Comparison of ENCODE assay signal across 9 cellular contexts in genomic region chr15:63374686-63375520, GRCh38. TPM values are rescaled to one million over a fixed set of nuclear protein-coding genes. Genes with fewer than 3 reads are reported as not detected.
DNase-seq lines count a peak whose midpoint lies in the region; ATAC-seq, FAIRE-seq and TF ChIP-seq lines count a peak whose summit lies in the region.
"Had no signal": no experiment of that assay in that cellular context is flagged by ENCODE, and none has a peak within 500 bp of the region (broad histone marks: within the 10 kb centered on the region; RNA-seq: fewer than 3 reads in every experiment).

No MANE protein-coding gene starts in this region.

- peaks cover 27% of the 10 kb centered on the region for H3K79me2 ChIP-seq in astrocyte (ENCODE audit: insufficient read depth, low read length)

- no peak overlapping the region for H3K4me3 ChIP-seq in AG10803 (ENCODE audit: low read length)
- peak overlapping the region; percentile 20 for H3K4me3 ChIP-seq in astrocyte (ENCODE audit: insufficient read depth, low read depth, low read length)
- no peak overlapping the region for H3K4me3 ChIP-seq in tibial artery

- peak overlapping the region; percentile 39 for H3K9ac ChIP-seq in astrocyte (ENCODE audit: low read length)

- peaks cover 13% of the 10 kb centered on the region for H3K27me3 Mint-ChIP-seq in astrocyte (ENCODE audit: low read depth, unreplicated experiment)
- H3K27me3 Mint-ChIP-seq in CD4-positive, alpha-beta T cell: peaks cover 19% of the 10 kb centered on the region

- H3K36me3 ChIP-seq in astrocyte (ENCODE audit: insufficient read depth, low read length) (no peaks in the 10 kb centered on the region), tibial artery (no peaks in the 10 kb centered on the region)

- peak overlapping the region; percentile 63 for H3K27ac ChIP-seq in astrocyte (ENCODE audit: low read depth, low read length)
- peak overlapping the region; percentile 31 to 43 for H3K27ac ChIP-seq in tibial artery
- no peak overlapping the region for H3K27ac ChIP-seq in CD4-positive, alpha-beta T cell (ENCODE audit: low read depth, low read length)

- H3K4me3 Mint-ChIP-seq in astrocyte (ENCODE audit: unreplicated experiment): no peak overlapping the region
- H3K4me3 Mint-ChIP-seq in CD4-positive, alpha-beta T cell: no peak overlapping the region
- H3K4me3 Mint-ChIP-seq: activated naive CD8-positive, alpha-beta T cell had no signal

- H3K4me2 ChIP-seq in astrocyte (ENCODE audit: low read length): peak overlapping the region; percentile 73

- POLR2A ChIA-PET in CD4-positive, alpha-beta T cell (lab: Charles Lee): interaction anchor here (0.5 to 0.6 kb wide), 2 partner anchors 225 to 1027 kb away, joined by 3 to 4 read pairs; no protein-coding TSS in a partner anchor

- peak overlapping the region; percentile 3 for H2AFZ ChIP-seq in astrocyte (ENCODE audit: low read depth, low read length)

- intact Hi-C loops in tibial artery (cut with DNase I; ENCODE audit: low total_unique reads): no loop called here
- intact Hi-C loops in CD4-positive, alpha-beta T cell (cut with DNase I, micrococcal nuclease): no loop called here

- no peak for TF ChIP-seq CTCF in AG10803 (conservative IDR thresholded peaks at IDR 0.05; ENCODE audit: low read length)
- no peak for TF ChIP-seq CTCF in astrocyte (IDR thresholded peaks at IDR 0.05; ENCODE audit: insufficient read depth, low read depth, low read length)
- no peak for TF ChIP-seq CTCF in tibial artery (IDR thresholded peaks at IDR 0.05)
- TF ChIP-seq CTCF in CD4-positive, alpha-beta T cell (IDR thresholded peaks at IDR 0.05): no peak

- peaks cover 27% of the 10 kb centered on the region for H3K4me1 Mint-ChIP-seq in astrocyte (ENCODE audit: low read depth, unreplicated experiment)
- no peaks in the 10 kb centered on the region for H3K4me1 Mint-ChIP-seq in CD4-positive, alpha-beta T cell (ENCODE audit: low read depth)

- ATAC-seq in HG02623 (IDR thresholded peaks at IDR 0.05; ENCODE audit: unreplicated experiment): no peak
- no peak for ATAC-seq in CD4-positive, alpha-beta T cell (ENCODE audit: poor library complexity)

- H3K27ac Mint-ChIP-seq in astrocyte (ENCODE audit: unreplicated experiment): peak overlapping the region; percentile 15
- H3K27ac Mint-ChIP-seq in CD4-positive, alpha-beta T cell: no peak overlapping the region
- H3K27ac Mint-ChIP-seq: activated naive CD8-positive, alpha-beta T cell had no signal

- no peak for FAIRE-seq in astrocyte (lab: Jason Lieb, UNC)

- H3K27me3 ChIP-seq in astrocyte (ENCODE audit: insufficient read depth, low read length) (no peaks in the 10 kb centered on the region), tibial artery (peaks cover 0 to 14% of the 10 kb centered on the region in 2 donors)
- peaks cover 9% of the 10 kb centered on the region for H3K27me3 ChIP-seq in CD4-positive, alpha-beta T cell (ENCODE audit: control insufficient read depth, insufficient read depth, low read length)

- H3K36me3 Mint-ChIP-seq in astrocyte (ENCODE audit: low read depth, unreplicated experiment): peaks cover 3% of the 10 kb centered on the region
- no peaks in the 10 kb centered on the region for H3K36me3 Mint-ChIP-seq in CD4-positive, alpha-beta T cell (ENCODE audit: low read depth)
- H3K36me3 Mint-ChIP-seq: activated naive CD8-positive, alpha-beta T cell had no signal

- H4K20me1 ChIP-seq in astrocyte (ENCODE audit: insufficient read depth, low read length): no peaks in the 10 kb centered on the region

- no peaks in the 10 kb centered on the region for H3K9me3 ChIP-seq in astrocyte (ENCODE audit: insufficient read depth, low read depth, low read length)
- H3K9me3 ChIP-seq in tibial artery: no peaks in the 10 kb centered on the region
- no peaks in the 10 kb centered on the region for H3K9me3 ChIP-seq in CD4-positive, alpha-beta T cell (ENCODE audit: control insufficient read depth, low read length)

- no peaks in the 10 kb centered on the region for H3K9me3 Mint-ChIP-seq in astrocyte (ENCODE audit: unreplicated experiment)
- H3K9me3 Mint-ChIP-seq in CD4-positive, alpha-beta T cell: no peaks in the 10 kb centered on the region

- CTCF ChIA-PET in CD4-positive, alpha-beta T cell (lab: Charles Lee): interaction anchor here (0.8 kb wide), 1 partner anchor 16 kb away, joined by 3 read pairs; no protein-coding TSS in a partner anchor

- peaks cover 51% of the 10 kb centered on the region for H3K4me1 ChIP-seq in astrocyte (ENCODE audit: insufficient read depth, low read length)
- H3K4me1 ChIP-seq in tibial artery: peaks cover 0 to 34% (median 25%) of the 10 kb centered on the region in 4 donors

- peak; percentile 73 for DNase-seq in AG10803 (ENCODE audit: low read depth)
- DNase-seq in LHCN-M2 (ENCODE audit: low read depth): peak; percentile 74
- DNase-seq in astrocyte (ENCODE audit: low read depth): peak; percentile 82
- peak; percentile 63 for DNase-seq in kidney tubule cell (ENCODE audit: low spot score)
- peak; percentile 73 to 76 for DNase-seq in tibial artery
- DNase-seq in NCI-H748 (lab: John Stamatoyannopoulos, UW; ENCODE audit: unreplicated experiment): no peak
- no peak for DNase-seq in CD4-positive, alpha-beta T cell

RNA-seq across cellular contexts. Expression of gene CA12, which starts 6.7 kb away (rescaled TPM):
- 4.9 and 5.2 TPM in 2 replicates for total RNA-seq in LHCN-M2 (2014; rRNA removed)
- 0.84 TPM for polyA plus RNA-seq in LHCN-M2 (2012)
- 0.54 and 0.70 TPM in 2 replicates for total RNA-seq in astrocyte
- not detected for total RNA-seq in CD4-positive, alpha-beta T cell

Comparison
In these comparisons a context has a peak if more than half of its experiments do, and no peak if none do; other contexts are left out.
1. DNase-seq: peak in AG10803 (single experiment), LHCN-M2 (single experiment), astrocyte (single experiment), kidney tubule cell (single experiment) and tibial artery (2 of 2); none in NCI-H748 (single experiment) and CD4-positive, alpha-beta T cell (0 of 10).